ENCODE assay signal across 7 cellular contexts in genomic region chr14:21382886-21383847, GRCh38. TPM values are rescaled to one million over a fixed set of nuclear protein-coding genes. Genes with fewer than 3 reads are reported as not detected.
DNase-seq lines count a peak whose midpoint lies in the region; ATAC-seq, FAIRE-seq and TF ChIP-seq lines count a peak whose summit lies in the region.

No MANE protein-coding gene starts in this region.

- no peaks in the 10 kb centered on the region for H3K9me2 ChIP-seq in SK-N-SH

- H3K4me1 Mint-ChIP-seq in activated naive CD8-positive, alpha-beta T cell treated with anti-CD3 and anti-CD28 coated beads, Interleukin-2, amount 10 ng/mL, durations not matched to agents 7 days and 5 days: peaks cover 36% of the 10 kb centered on the region

- peak overlapping the region; percentile 61 for H2AFZ ChIP-seq in SK-N-SH (ENCODE audit: low read depth)

- no peaks in the 10 kb centered on the region for H3K27me3 ChIP-seq in SK-N-SH (ENCODE audit: insufficient read depth)
- H3K27me3 ChIP-seq in heart left ventricle: no peaks in the 10 kb centered on the region

- TF ChIP-seq CTCF in SK-N-SH (IDR thresholded peaks at IDR 0.05) (no peak), heart left ventricle (IDR thresholded peaks at IDR 0.05) (no peak)

- H3K9me3 ChIP-seq in SK-N-SH (no peaks in the 10 kb centered on the region), heart left ventricle (no peaks in the 10 kb centered on the region)

- H3K4me2 ChIP-seq in SK-N-SH: peak overlapping the region; percentile 88

- peaks cover 17% of the 10 kb centered on the region for H4K20me1 ChIP-seq in SK-N-SH (ENCODE audit: insufficient read depth)

- WGBS in SK-N-SH (ENCODE audit: low lambda C conversion rate): under 1% methylated on average over 39 of the region's 39 CpGs
- WGBS in heart left ventricle, 4 donors: 0 to 1% (median 1%) methylated on average over 39 of the region's 39 CpGs

- H3K27ac ChIP-seq in SK-N-SH (ENCODE audit: low read depth in 2 of 2, low read length in 1 of 2) (peak overlapping the region; percentile 94 to 98), heart left ventricle (peak overlapping the region; percentile 29 to 97 (median 90))

- H3K36me3 Mint-ChIP-seq in activated naive CD8-positive, alpha-beta T cell treated with anti-CD3 and anti-CD28 coated beads, Interleukin-2, amount 10 ng/mL, durations not matched to agents 7 days and 5 days: peaks cover 26% of the 10 kb centered on the region

- no peak for TF ChIP-seq EP300 in SK-N-SH (IDR thresholded peaks at IDR 0.05; ENCODE audit: borderline replicate concordance in 1 of 2, low read depth in 1 of 2, low read length in 1 of 2)

- CTCF ChIA-PET in SK-N-SH (lab: Yijun Ruan, JAX): interaction anchor here (0.7 to 1.2 kb wide), 2 partner anchors 14 to 126 kb away, joined by 3 read pairs; no protein-coding TSS in a partner anchor

- H3K4me1 ChIP-seq in SK-N-SH (ENCODE audit: control insufficient read depth in 1 of 2, insufficient read depth in 2 of 2, low read depth in 1 of 2, low read length in 1 of 2): peaks cover 18 to 19% of the 10 kb centered on the region in 2 experiments; a peak in 3 of 4 replicates
- H3K4me1 ChIP-seq in heart left ventricle: peaks cover 0 to 51% (median 29%) of the 10 kb centered on the region in 12 donors

- no peak for FAIRE-seq in urothelium cell line (lab: Jason Lieb, UNC)

- H3K79me2 ChIP-seq in SK-N-SH (ENCODE audit: insufficient read depth): peaks cover 56% of the 10 kb centered on the region

- H3K27ac Mint-ChIP-seq in activated naive CD8-positive, alpha-beta T cell treated with anti-CD3 and anti-CD28 coated beads, Interleukin-2, amount 10 ng/mL, durations not matched to agents 7 days and 5 days: peak overlapping the region; percentile 100

- TF ChIP-seq RAD21 in SK-N-SH (IDR thresholded peaks at IDR 0.05; ENCODE audit: low read length): no peak

- H3K9ac ChIP-seq in SK-N-SH: peak overlapping the region; percentile 95

- TF ChIP-seq POLR2A in heart left ventricle (IDR thresholded peaks at IDR 0.05): no peak

- H3K4me3 ChIP-seq in SK-N-SH (ENCODE audit: low read depth in 2 of 2, low read length in 1 of 2): peak overlapping the region; percentile 77 to 83
- peak overlapping the region; percentile 63 to 97 (median 71) for H3K4me3 ChIP-seq in heart left ventricle

- H3F3A ChIP-seq in SK-N-SH (replicated peaks; ENCODE audit: insufficient read depth): peaks cover 40% of the 10 kb centered on the region

- DNase-seq in KG1 (lab: John Stamatoyannopoulos, UW): peak; percentile 47
- DNase-seq in SK-N-SH: peak; percentile 48
- DNase-seq in activated naive CD8-positive, alpha-beta T cell treated with anti-CD3 and anti-CD28 coated beads, Interleukin-2, amount 10 ng/mL, durations not matched to agents 7 days and 5 days: peak; percentile 66
- peak in 4 of 5 donors; percentile 24 to 41 (median 40) for DNase-seq in heart left ventricle
- peak; percentile 84 for DNase-seq in posterior vena cava (ENCODE audit: low spot score)
- DNase-seq in urothelium cell line (ENCODE audit: low spot score): peak; percentile 48

- intact Hi-C loops in heart left ventricle (cut with DNase I): loop anchor here in 9 of 10 donors (2.0 to 10.0 kb wide), 9 partner anchors 94 to 698 kb away; partner anchors contain the start of genes HNRNPC (in 4 of the 9), ANG (in 1 of the 9), METTL3 (in 1 of the 9) and RAB2B (in 1 of the 9)
- intact Hi-C loops in posterior vena cava (cut with DNase I): loop anchor here (10.0 kb wide), 1 partner anchor 118 kb away; the partner anchor contains the start of gene HNRNPC (in 2 of the 2)

- no peaks in the 10 kb centered on the region for H3K9me3 Mint-ChIP-seq in activated naive CD8-positive, alpha-beta T cell treated with anti-CD3 and anti-CD28 coated beads, Interleukin-2, amount 10 ng/mL, durations not matched to agents 7 days and 5 days

- no peaks in the 10 kb centered on the region for H3K27me3 Mint-ChIP-seq in activated naive CD8-positive, alpha-beta T cell treated with anti-CD3 and anti-CD28 coated beads, Interleukin-2, amount 10 ng/mL, durations not matched to agents 7 days and 5 days

- peak overlapping the region; percentile 100 for H3K4me3 Mint-ChIP-seq in activated naive CD8-positive, alpha-beta T cell treated with anti-CD3 and anti-CD28 coated beads, Interleukin-2, amount 10 ng/mL, durations not matched to agents 7 days and 5 days

- H3K36me3 ChIP-seq in SK-N-SH (replicated peaks in 1 of 2; ENCODE audit: control insufficient read depth in 1 of 2, insufficient read depth in 2 of 2, low read length in 1 of 2) (peaks cover 31 to 40% of the 10 kb centered on the region in 2 experiments), heart left ventricle (peaks cover 0 to 39% (median 24%) of the 10 kb centered on the region in 9 donors)

- POLR2A ChIA-PET in SK-N-SH (lab: Yijun Ruan, JAX): interaction anchor here (0.6 to 1.0 kb wide), 2 partner anchors 54 to 125 kb away, joined by 3 to 6 read pairs; no protein-coding TSS in a partner anchor
- POLR2A ChIA-PET in activated naive CD8-positive, alpha-beta T cell treated with anti-CD3 and anti-CD28 coated beads, Interleukin-2, amount 10 ng/mL, durations not matched to agents 7 days and 5 days (lab: Charles Lee): interaction anchor here (0.8 to 1.5 kb wide), 5 partner anchors 54 to 151 kb away, joined by 3 to 8 read pairs (median 3); partner anchors contain the start of gene CHD8

- ATAC-seq in GM18511 (IDR thresholded peaks at IDR 0.05; ENCODE audit: unreplicated experiment) (peak; percentile 48), heart left ventricle (peak; percentile 11 to 46 (median 40))
- ATAC-seq in activated naive CD8-positive, alpha-beta T cell treated with anti-CD3 and anti-CD28 coated beads, Interleukin-2, amount 10 ng/mL, durations not matched to agents 7 days and 5 days (ENCODE audit: low read depth): peak; percentile 40

TF ChIP-seq in SK-N-SH, 30 proteins besides CTCF, POLR2A, EP300 and RAD21:
- TF ChIP-seq MXI1 (IDR thresholded peaks at IDR 0.05; ENCODE audit: low read depth, low read length) (peak; percentile 58), USF1 (IDR thresholded peaks at IDR 0.05; ENCODE audit: borderline replicate concordance, low read depth) (no peak)
TF ChIP-seq in SK-N-SH: peak in this region for 1.

RNA-seq across cellular contexts. Expression of gene SUPT16H, which starts 0.7 kb away (rescaled TPM):
- polyA plus RNA-seq in SK-N-SH (2012; rRNA removed): 53.7 and 65.6 TPM in 2 replicates
- polyA plus RNA-seq in SK-N-SH (2012; cell fraction: cytosol; rRNA removed): 67.7 and 69.1 TPM in 2 replicates
- 38.6 and 69.1 TPM in 2 replicates for polyA plus RNA-seq in SK-N-SH (2012; cell fraction: nucleus; rRNA removed)
- 100 to 1,000 TPM; 119 to 121 TPM for total RNA-seq in activated naive CD8-positive, alpha-beta T cell treated with anti-CD3 and anti-CD28 coated beads, Interleukin-2, amount 10 ng/mL, durations not matched to agents 7 days and 5 days
- 10 to 100 TPM; 25.1 to 38.1 (median 29.6) TPM for total RNA-seq in heart left ventricle
- 10 to 100 TPM; 19.5 to 42.3 TPM for polyA plus RNA-seq in heart left ventricle
- total RNA-seq in posterior vena cava: 10 to 100 TPM; 47.9 to 56.5 TPM

Comparison
In these comparisons a context has a peak if more than half of its experiments do, and no peak if none do; other contexts are left out.
1. Peak in every context shown above with its lines: DNase-seq, ATAC-seq, H3K4me3 ChIP-seq and H3K27ac ChIP-seq.